Comparison of ENCODE assay signal across 9 cellular contexts in the genomic region with DNA sequence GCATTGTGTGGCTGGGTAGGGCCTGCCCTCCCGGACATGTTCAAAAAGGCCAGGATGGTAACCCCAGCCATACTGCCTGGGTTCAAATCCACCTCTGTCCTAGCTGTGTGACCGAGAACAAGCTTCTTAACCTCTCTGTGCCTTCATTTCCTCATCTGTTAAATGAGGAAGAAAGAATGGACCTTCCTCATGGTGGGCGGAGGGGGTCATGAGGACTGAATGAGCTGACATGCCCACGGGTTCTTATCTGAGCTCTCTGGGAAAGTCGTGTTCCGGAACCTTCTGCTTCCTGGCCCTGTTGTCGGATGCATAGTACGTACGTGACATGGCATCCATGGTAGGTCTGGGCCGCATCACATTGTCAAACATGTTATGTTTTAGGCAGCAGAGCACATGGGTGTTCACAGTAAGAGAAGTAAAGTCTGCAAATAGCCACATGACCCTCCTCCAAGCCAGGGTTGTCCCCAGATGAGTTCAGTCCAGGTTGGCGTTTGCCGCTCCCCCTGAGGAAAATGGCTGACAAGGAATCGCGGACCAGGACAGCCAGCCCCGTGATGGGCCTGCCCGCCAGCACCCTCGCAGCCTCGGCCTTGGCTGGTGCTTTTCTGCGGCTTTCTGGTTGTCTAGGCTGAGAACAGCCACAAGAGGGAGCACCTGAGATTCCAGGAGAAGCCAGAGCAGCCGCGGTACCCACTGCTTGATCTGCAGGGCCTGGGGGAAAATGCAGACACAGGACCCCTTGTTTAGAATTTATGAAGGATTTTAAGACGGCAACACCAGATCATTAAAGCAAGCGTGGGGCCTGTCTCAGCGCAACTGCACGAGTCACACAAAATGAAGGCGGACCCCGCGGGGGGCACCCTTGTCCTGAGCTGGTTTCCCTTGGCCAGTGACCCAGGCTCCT. TPM values are rescaled to one million over a fixed set of nuclear protein-coding genes. Genes with fewer than 3 reads are reported as not detected.
DNase-seq lines count a peak whose midpoint lies in the region; ATAC-seq and TF ChIP-seq lines count a peak whose summit lies in the region.
"Had no signal": no experiment of that assay in that cellular context is flagged by ENCODE, and none has a peak within 500 bp of the region (broad histone marks: within the 10 kb centered on the region; RNA-seq: fewer than 3 reads in every experiment).

No MANE protein-coding gene starts in this region.

- peak; percentile 50 for ATAC-seq in foreskin keratinocyte
- ATAC-seq in GM18873 (IDR thresholded peaks at IDR 0.05; ENCODE audit: low FRiP score, unreplicated experiment), result no peak

- H3K36me3 ChIP-seq in Loucy (ENCODE audit: insufficient read depth, low read length), result no peaks in the 10 kb centered on the region

- no peak overlapping the region for H3K27ac ChIP-seq in foreskin keratinocyte

- H3K27me3 ChIP-seq in Loucy (ENCODE audit: insufficient read depth, low read length, poor library complexity, severe bottlenecking) (no peaks in the 10 kb centered on the region), foreskin keratinocyte (no peaks in the 10 kb centered on the region)

- H3K4me3 ChIP-seq in Loucy (ENCODE audit: low read length, poor library complexity, severe bottlenecking), result no peak overlapping the region

- H3K9me2 ChIP-seq in Loucy (replicated peaks; ENCODE audit: low read depth, low read length), result no peaks in the 10 kb centered on the region

- no peaks in the 10 kb centered on the region for H3K79me2 ChIP-seq in Loucy (ENCODE audit: insufficient read depth, low read length)

- no peaks in the 10 kb centered on the region for H4K20me1 ChIP-seq in Loucy (ENCODE audit: insufficient read depth, low read length, poor library complexity, severe bottlenecking)

- H2AFZ ChIP-seq in Loucy (ENCODE audit: low read length), result peak overlapping the region; percentile 58; the same call in 1 of the 2 replicates

- DNase-seq in DMS53 (lab: John Stamatoyannopoulos, UW), result peak; percentile 91
- peak; percentile 79 for DNase-seq in SHP77 treated with DMSO at 0.1 percent for 48 hours (lab: John Stamatoyannopoulos, UW)
- DNase-seq in activated effector memory CD4-positive, alpha-beta T cell treated with anti-CD3 and anti-CD28 coated beads, Interleukin-2, amount 50 U/mL, for 16 hours, result peak; percentile 87
- DNase-seq in foreskin keratinocyte, result peak in 1 of 2 donors; percentile 47
- DNase-seq in nucleus accumbens (lab: John Stamatoyannopoulos, UW), result peak in 55 of 56 donors; percentile 34 to 92 (median 71)
- DNase-seq in superior temporal gyrus (ENCODE audit: extremely low spot score), result peak; percentile 95

- H3K4me1 ChIP-seq in Loucy (ENCODE audit: insufficient read depth, low read length, poor library complexity, severe bottlenecking) (no peaks in the 10 kb centered on the region), foreskin keratinocyte (no peaks in the 10 kb centered on the region)

- no peaks in the 10 kb centered on the region for H3K9me3 ChIP-seq in Loucy (ENCODE audit: insufficient read depth, low read depth, low read length)

- no peak overlapping the region for H3K9ac ChIP-seq in Loucy (ENCODE audit: low read depth, low read length, poor library complexity, severe bottlenecking)

- no peak overlapping the region for H3K4me2 ChIP-seq in Loucy (ENCODE audit: low read depth, low read length, poor library complexity, severe bottlenecking)

- TF ChIP-seq CTCF in Loucy (conservative IDR thresholded peaks at IDR 0.05; ENCODE audit: low read length) (peak; percentile 85), foreskin keratinocyte (conservative IDR thresholded peaks at IDR 0.05) (peak; percentile 89)

- H3F3A ChIP-seq in Loucy (ENCODE audit: low read depth), result no peaks in the 10 kb centered on the region

RNA-seq across cellular contexts. Expression of gene NTN5, which starts 2.4 kb away (rescaled TPM):
- not detected in 2 replicates for total RNA-seq in foreskin keratinocyte
- polyA plus RNA-seq in foreskin keratinocyte, result not detected in 2 replicates

RNA-seq across cellular contexts. Expression of gene FUT2, which starts 20.6 kb away (rescaled TPM):
- 3.6 and 3.7 TPM in 2 replicates for total RNA-seq in foreskin keratinocyte
- polyA plus RNA-seq in foreskin keratinocyte, result 1.4 and 2.4 TPM in 2 replicates
- total RNA-seq: glomerular endothelial cell had no signal

RNA-seq across cellular contexts. Expression of gene CA11, which starts 29.2 kb away (rescaled TPM):
- 3.9 and 4.9 TPM in 2 replicates for total RNA-seq in foreskin keratinocyte
- 6.7 and 9.0 TPM in 2 replicates for polyA plus RNA-seq in foreskin keratinocyte

RNA-seq across cellular contexts. Expression of gene DBP, which starts 38.0 kb away (rescaled TPM):
- 3.0 and 3.7 TPM in 2 replicates for total RNA-seq in foreskin keratinocyte
- polyA plus RNA-seq in foreskin keratinocyte, result 4.6 and 6.2 TPM in 2 replicates

RNA-seq across cellular contexts. Expression of gene MAMSTR, which starts 44.4 kb away (rescaled TPM):
- 1.5 and 2.1 TPM in 2 replicates for total RNA-seq in foreskin keratinocyte
- 2.6 and 3.8 TPM in 2 replicates for polyA plus RNA-seq in foreskin keratinocyte
